ENCODE assay signal across 17 cellular contexts in the genomic region with DNA sequence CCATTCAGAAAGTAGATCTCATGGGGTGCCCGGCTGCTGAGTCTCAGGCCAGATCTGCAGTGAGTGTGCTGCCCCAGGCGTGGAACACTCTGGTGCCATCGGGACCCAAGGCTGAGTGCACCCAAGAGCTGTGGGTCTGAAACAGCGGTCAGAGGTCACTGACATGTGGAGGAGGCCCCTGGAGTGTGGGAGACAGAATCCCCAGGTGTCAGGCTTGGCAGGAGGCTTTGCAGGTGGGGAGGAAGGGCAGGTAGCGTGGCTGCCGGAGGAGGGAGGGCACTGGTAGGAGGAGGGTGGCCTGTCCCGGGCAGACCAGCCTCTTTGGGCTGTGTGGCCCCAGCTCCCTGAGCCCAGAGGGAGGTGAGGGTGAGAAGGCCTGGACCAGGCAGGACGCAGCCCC. TPM values are rescaled to one million over a fixed set of nuclear protein-coding genes. Genes with fewer than 3 reads are reported as not detected.
DNase-seq lines count a peak whose midpoint lies in the region; ATAC-seq, FAIRE-seq and TF ChIP-seq lines count a peak whose summit lies in the region.
"Had no signal": no experiment of that assay in that cellular context is flagged by ENCODE, and none has a peak within 500 bp of the region (broad histone marks: within the 10 kb centered on the region; RNA-seq: fewer than 3 reads in every experiment).

No MANE protein-coding gene starts in this region.

- H3K36me3 Mint-ChIP-seq in nephron progenitor cell (ENCODE audit: low read depth): no peaks in the 10 kb centered on the region
- H3K36me3 Mint-ChIP-seq: CD4-positive, CD25-positive, alpha-beta regulatory T cell had no signal

- no peak overlapping the region for H3K9ac ChIP-seq in HepG2 (ENCODE audit: insufficient read depth, low read depth, low read length)
- H3K9ac ChIP-seq: BLaER1 treated with 17β-estradiol and CSF1 and Interleukin-3, amounts not matched to agents 10 nM and 100 nM had no signal

- H3K4me1 Mint-ChIP-seq in nephron progenitor cell: peaks cover 30% of the 10 kb centered on the region
- H3K4me1 Mint-ChIP-seq: CD4-positive, CD25-positive, alpha-beta regulatory T cell had no signal

- in situ Hi-C loops in HepG2 (cut with HindIII; ENCODE audit: extremely low pct_ligation_motif_present, low pct_unique_long_range_greater_than_20kb): no loop called here

- no peaks in the 10 kb centered on the region for H4K20me1 ChIP-seq in HepG2 (ENCODE audit: insufficient read depth, low read length)
- H4K20me1 ChIP-seq: BLaER1 treated with 17β-estradiol and CSF1 and Interleukin-3, amounts not matched to agents 10 nM and 100 nM had no signal

- H3K27ac ChIP-seq in RWPE2 (ENCODE audit: poor library complexity, severe bottlenecking): no peak overlapping the region
- H3K27ac ChIP-seq in HepG2 (ENCODE audit: extremely low read length, insufficient read depth, low read length): no peak overlapping the region
- H3K27ac ChIP-seq: BLaER1 treated with 17β-estradiol and CSF1 and Interleukin-3, amounts not matched to agents 10 nM and 100 nM had no signal

- no peaks in the 10 kb centered on the region for H3K79me2 ChIP-seq in HepG2 (ENCODE audit: insufficient read depth, low read length)

- BruUV-seq in HepG2 (replicated peaks; lab: Mats Ljungman, UMichigan): no TSS peak

- TF ChIP-seq RAD21 in HepG2 (CRISPR knock-in tag; IDR thresholded peaks at IDR 0.05): no peak

- WGBS in HepG2 (ENCODE audit: low lambda C conversion rate): 89% methylated on average over 4 of the region's 8 CpGs

- no peaks in the 10 kb centered on the region for H3K9me3 ChIP-seq in RWPE2 (ENCODE audit: severe bottlenecking)
- H3K9me3 ChIP-seq in HepG2 (ENCODE audit: low read length): no peaks in the 10 kb centered on the region
- H3K9me3 ChIP-seq: BLaER1 treated with 17β-estradiol and CSF1 and Interleukin-3, amounts not matched to agents 10 nM and 100 nM had no signal

- POLR2A ChIA-PET in HepG2 (lab: Yijun Ruan, JAX): no interaction called here

- no peak for TF ChIP-seq POLR2A in HepG2 (IDR thresholded peaks at IDR 0.05; ENCODE audit: insufficient read depth in 1 of 2, low read depth in 2 of 2, low read length in 2 of 2)

- H3K36me3 ChIP-seq in RWPE2 (ENCODE audit: low read depth) (no peaks in the 10 kb centered on the region), HepG2 (replicated peaks in 1 of 2; ENCODE audit: control insufficient read depth in 1 of 2, insufficient read depth in 2 of 2, low read length in 2 of 2) (no peaks in the 10 kb centered on the region)
- H3K36me3 ChIP-seq: BLaER1 treated with 17β-estradiol and CSF1 and Interleukin-3, amounts not matched to agents 10 nM and 100 nM had no signal

- DNase-seq in RWPE2 (ENCODE audit: low spot score) (no peak), HepG2 (ENCODE audit: low spot score) (no peak), nephron progenitor cell (no peak), ureter (ENCODE audit: low spot score) (peak; percentile 10), NCI-H146 treated with DMSO at 0.1 percent for 48 hours (lab: John Stamatoyannopoulos, UW; ENCODE audit: unreplicated experiment) (no peak), NCI-H82 treated with DMSO at 0.1 percent for 48 hours (lab: John Stamatoyannopoulos, UW; ENCODE audit: unreplicated experiment) (no peak)
- DNase-seq: ACHN; CD4-positive, CD25-positive, alpha-beta regulatory T cell; DMS53; GF-D8; HCEC 1CT; HFFc6; IMR-90 had no signal

- FAIRE-seq in HepG2 (lab: Jason Lieb, UNC): no peak

- no peak overlapping the region for H3K4me2 ChIP-seq in HepG2 (ENCODE audit: low read depth, low read length)
- H3K4me2 ChIP-seq: BLaER1 treated with 17β-estradiol and CSF1 and Interleukin-3, amounts not matched to agents 10 nM and 100 nM had no signal

- TF ChIP-seq EP300 in HepG2 (IDR thresholded peaks at IDR 0.05; ENCODE audit: low read depth in 2 of 2, low read length in 2 of 2) (no peak), HepG2 (CRISPR knock-in tag; IDR thresholded peaks at IDR 0.05; ENCODE audit: borderline replicate concordance) (no peak)

- H3K4me3 ChIP-seq in RWPE2 (ENCODE audit: severe bottlenecking) (no peak overlapping the region), HepG2 (replicated peaks in 1 of 3; ENCODE audit: insufficient read depth in 1 of 3, low read depth in 2 of 3, low read length in 3 of 3) (no peak overlapping the region)
- H3K4me3 ChIP-seq: BLaER1 treated with 17β-estradiol and CSF1 and Interleukin-3, amounts not matched to agents 10 nM and 100 nM had no signal

- H3K27me3 ChIP-seq in RWPE2 (ENCODE audit: insufficient read depth, poor library complexity, severe bottlenecking) (peaks cover 15% of the 10 kb centered on the region), HepG2 (ENCODE audit: control insufficient read depth in 1 of 2, insufficient read depth in 2 of 2, low read length in 2 of 2) (no peaks in the 10 kb centered on the region)

- CTCF ChIA-PET in HepG2 (lab: Yijun Ruan, JAX; ENCODE audit: low intra/inter-chr PET ratio, low total read pairs): no interaction called here

- H2AFZ ChIP-seq in HepG2 (ENCODE audit: low read length): no peak overlapping the region

- H3K27ac Mint-ChIP-seq in nephron progenitor cell: peak overlapping the region; percentile 74
- H3K27ac Mint-ChIP-seq: CD4-positive, CD25-positive, alpha-beta regulatory T cell; HFFc6 had no signal

- H3K9me3 Mint-ChIP-seq in nephron progenitor cell: no peaks in the 10 kb centered on the region
- H3K9me3 Mint-ChIP-seq: HFFc6 had no signal

- H3K4me1 ChIP-seq in RWPE2 (ENCODE audit: insufficient read depth, poor library complexity, severe bottlenecking) (no peaks in the 10 kb centered on the region), HepG2 (ENCODE audit: insufficient read depth, low read length) (peaks cover 47% of the 10 kb centered on the region)

- no peak overlapping the region for H3K4me3 Mint-ChIP-seq in nephron progenitor cell
- H3K4me3 Mint-ChIP-seq: CD4-positive, CD25-positive, alpha-beta regulatory T cell; HFFc6 had no signal

- peaks cover 16% of the 10 kb centered on the region for H3K27me3 Mint-ChIP-seq in nephron progenitor cell (ENCODE audit: low read depth, poor library complexity)

- TF ChIP-seq CTCF in RWPE2 (IDR thresholded peaks at IDR 0.05; ENCODE audit: poor library complexity, severe bottlenecking) (no peak), HepG2 (CRISPR knock-in tag; IDR thresholded peaks at IDR 0.05) (no peak), nephron progenitor cell (IDR thresholded peaks at IDR 0.05) (no peak)

- ATAC-seq in RWPE2 (ENCODE audit: low read depth): peak; percentile 15; the same call in 1 of the 3 replicates
- no peak for ATAC-seq in HepG2
- no peak for ATAC-seq in GM21515 (IDR thresholded peaks at IDR 0.05; ENCODE audit: unreplicated experiment)

- intact Hi-C loops in HepG2 (cut with micrococcal nuclease; ENCODE audit: unreplicated experiment): no loop called here

RNA-seq across cellular contexts. Expression of a gene that starts 31.7 kb away (rescaled TPM):
- total RNA-seq in HepG2 (2016; rRNA removed; fragmentation: Illumina TruSeq; extraction: Trizol) (not detected in 2 replicates), ureter (not detected)
- not detected in 2 replicates for total RNA-seq in HepG2 (2016; cell fraction: cytosol; rRNA removed; fragmentation: Illumina TruSeq; extraction: Trizol; ENCODE audit: low read depth)
- total RNA-seq in HepG2 (2016; cell fraction: insoluble cytoplasmic fraction; rRNA removed; fragmentation: Illumina TruSeq; extraction: Trizol): not detected in 2 replicates
- not detected in 2 replicates for total RNA-seq in HepG2 (2016; cell fraction: membrane; rRNA removed; fragmentation: Illumina TruSeq; extraction: Trizol)
- not detected in 2 replicates for total RNA-seq in HepG2 (2016; cell fraction: nucleus; rRNA removed; fragmentation: Illumina TruSeq; extraction: Trizol)
- polyA plus RNA-seq in HepG2 (2011; rRNA removed): not detected in 2 replicates
- polyA plus RNA-seq in HepG2 (2011; cell fraction: cytosol; rRNA removed): 0.15 TPM in 1 of 2 replicates, not detected in the other
- 0.35 and 0.43 TPM in 2 replicates for polyA plus RNA-seq in HepG2 (2011; cell fraction: nucleus; rRNA removed)
- not detected in 2 replicates for polyA plus RNA-seq in HepG2 (2012)
- polyA plus RNA-seq in HepG2 (2016; cell fraction: cytosol; fragmentation: Illumina TruSeq; extraction: Trizol; ENCODE audit: low read depth): not detected in 2 replicates
- polyA plus RNA-seq in HepG2 (2016; cell fraction: insoluble cytoplasmic fraction; fragmentation: Illumina TruSeq; extraction: Trizol; ENCODE audit: low read depth): not detected in 2 replicates
- polyA plus RNA-seq in HepG2 (2016; cell fraction: membrane; fragmentation: Illumina TruSeq; extraction: Trizol; ENCODE audit: low read depth): not detected in 2 replicates
- not detected in 2 replicates for polyA plus RNA-seq in HepG2 (2016; cell fraction: nucleus; fragmentation: Illumina TruSeq; extraction: Trizol; ENCODE audit: insufficient read depth, low read depth)
- polyA minus RNA-seq in HepG2 (2011; rRNA and poly(A)+ RNA removed; ENCODE audit: low replicate concordance): not detected in 2 replicates
- polyA minus RNA-seq in HepG2 (2011; cell fraction: cytosol; rRNA and poly(A)+ RNA removed): not detected in 2 replicates
- polyA minus RNA-seq in HepG2 (2011; cell fraction: nucleus; rRNA and poly(A)+ RNA removed): not detected in 2 replicates
- total RNA-seq: A172; CD4-positive, CD25-positive, alpha-beta regulatory T cell; H4; HFFc6; IMR-90 had no signal
- polyA plus RNA-seq: CD4-positive, CD25-positive, alpha-beta regulatory T cell; IMR-90 had no signal

RNA-seq across cellular contexts. Expression of a gene that starts 35.7 kb away (rescaled TPM):
- total RNA-seq in HepG2 (2016; rRNA removed; fragmentation: Illumina TruSeq; extraction: Trizol) (not detected in 2 replicates), ureter (not detected)
- total RNA-seq in HepG2 (2016; cell fraction: cytosol; rRNA removed; fragmentation: Illumina TruSeq; extraction: Trizol; ENCODE audit: low read depth): not detected in 2 replicates
- not detected in 2 replicates for total RNA-seq in HepG2 (2016; cell fraction: insoluble cytoplasmic fraction; rRNA removed; fragmentation: Illumina TruSeq; extraction: Trizol)
- total RNA-seq in HepG2 (2016; cell fraction: membrane; rRNA removed; fragmentation: Illumina TruSeq; extraction: Trizol): not detected in 2 replicates
- total RNA-seq in HepG2 (2016; cell fraction: nucleus; rRNA removed; fragmentation: Illumina TruSeq; extraction: Trizol): not detected in 2 replicates
- polyA plus RNA-seq in HepG2 (2011; rRNA removed): not detected in 2 replicates
- polyA plus RNA-seq in HepG2 (2011; cell fraction: cytosol; rRNA removed): not detected in 2 replicates
- polyA plus RNA-seq in HepG2 (2011; cell fraction: nucleus; rRNA removed): not detected in 2 replicates
- not detected in 2 replicates for polyA plus RNA-seq in HepG2 (2012)
- not detected in 2 replicates for polyA plus RNA-seq in HepG2 (2016; cell fraction: cytosol; fragmentation: Illumina TruSeq; extraction: Trizol; ENCODE audit: low read depth)
- not detected in 2 replicates for polyA plus RNA-seq in HepG2 (2016; cell fraction: insoluble cytoplasmic fraction; fragmentation: Illumina TruSeq; extraction: Trizol; ENCODE audit: low read depth)
- not detected in 2 replicates for polyA plus RNA-seq in HepG2 (2016; cell fraction: membrane; fragmentation: Illumina TruSeq; extraction: Trizol; ENCODE audit: low read depth)
- not detected in 2 replicates for polyA plus RNA-seq in HepG2 (2016; cell fraction: nucleus; fragmentation: Illumina TruSeq; extraction: Trizol; ENCODE audit: insufficient read depth, low read depth)
- not detected in 2 replicates for polyA minus RNA-seq in HepG2 (2011; rRNA and poly(A)+ RNA removed; ENCODE audit: low replicate concordance)
- polyA minus RNA-seq in HepG2 (2011; cell fraction: cytosol; rRNA and poly(A)+ RNA removed): not detected in 2 replicates
- not detected in 2 replicates for polyA minus RNA-seq in HepG2 (2011; cell fraction: nucleus; rRNA and poly(A)+ RNA removed)
- total RNA-seq: A172; CD4-positive, CD25-positive, alpha-beta regulatory T cell; H4; HFFc6; IMR-90 had no signal
- polyA plus RNA-seq: CD4-positive, CD25-positive, alpha-beta regulatory T cell; IMR-90 had no signal

RNA-seq across cellular contexts. Expression of a gene that starts 43.4 kb away (rescaled TPM):
- total RNA-seq in HepG2 (2016; rRNA removed; fragmentation: Illumina TruSeq; extraction: Trizol) (not detected in 2 replicates), ureter (not detected)
- total RNA-seq in HepG2 (2016; cell fraction: cytosol; rRNA removed; fragmentation: Illumina TruSeq; extraction: Trizol; ENCODE audit: low read depth): not detected in 2 replicates
- not detected in 2 replicates for total RNA-seq in HepG2 (2016; cell fraction: insoluble cytoplasmic fraction; rRNA removed; fragmentation: Illumina TruSeq; extraction: Trizol)
- total RNA-seq in HepG2 (2016; cell fraction: membrane; rRNA removed; fragmentation: Illumina TruSeq; extraction: Trizol): not detected in 2 replicates
- total RNA-seq in HepG2 (2016; cell fraction: nucleus; rRNA removed; fragmentation: Illumina TruSeq; extraction: Trizol): not detected in 2 replicates
- polyA plus RNA-seq in HepG2 (2011; rRNA removed): not detected in 2 replicates
- polyA plus RNA-seq in HepG2 (2011; cell fraction: cytosol; rRNA removed): not detected in 2 replicates
- polyA plus RNA-seq in HepG2 (2011; cell fraction: nucleus; rRNA removed): 0.16 TPM in 1 of 2 replicates, not detected in the other
- not detected in 2 replicates for polyA plus RNA-seq in HepG2 (2012)
- polyA plus RNA-seq in HepG2 (2016; cell fraction: cytosol; fragmentation: Illumina TruSeq; extraction: Trizol; ENCODE audit: low read depth): not detected in 2 replicates
- not detected in 2 replicates for polyA plus RNA-seq in HepG2 (2016; cell fraction: insoluble cytoplasmic fraction; fragmentation: Illumina TruSeq; extraction: Trizol; ENCODE audit: low read depth)
- polyA plus RNA-seq in HepG2 (2016; cell fraction: membrane; fragmentation: Illumina TruSeq; extraction: Trizol; ENCODE audit: low read depth): not detected in 2 replicates
- polyA plus RNA-seq in HepG2 (2016; cell fraction: nucleus; fragmentation: Illumina TruSeq; extraction: Trizol; ENCODE audit: insufficient read depth, low read depth): not detected in 2 replicates
- not detected in 2 replicates for polyA minus RNA-seq in HepG2 (2011; rRNA and poly(A)+ RNA removed; ENCODE audit: low replicate concordance)
- polyA minus RNA-seq in HepG2 (2011; cell fraction: cytosol; rRNA and poly(A)+ RNA removed): not detected in 2 replicates
- not detected in 2 replicates for polyA minus RNA-seq in HepG2 (2011; cell fraction: nucleus; rRNA and poly(A)+ RNA removed)
- total RNA-seq: A172; CD4-positive, CD25-positive, alpha-beta regulatory T cell; H4; HFFc6; IMR-90 had no signal
- polyA plus RNA-seq: CD4-positive, CD25-positive, alpha-beta regulatory T cell; IMR-90 had no signal

RNA-seq across cellular contexts. Expression of a gene that starts 57.0 kb away (rescaled TPM):
- not detected in 2 replicates for total RNA-seq in HepG2 (2016; rRNA removed; fragmentation: Illumina TruSeq; extraction: Trizol)
- not detected in 2 replicates for total RNA-seq in HepG2 (2016; cell fraction: cytosol; rRNA removed; fragmentation: Illumina TruSeq; extraction: Trizol; ENCODE audit: low read depth)
- total RNA-seq in HepG2 (2016; cell fraction: insoluble cytoplasmic fraction; rRNA removed; fragmentation: Illumina TruSeq; extraction: Trizol): not detected in 2 replicates
- total RNA-seq in HepG2 (2016; cell fraction: membrane; rRNA removed; fragmentation: Illumina TruSeq; extraction: Trizol): not detected in 2 replicates
- not detected in 2 replicates for total RNA-seq in HepG2 (2016; cell fraction: nucleus; rRNA removed; fragmentation: Illumina TruSeq; extraction: Trizol)
- polyA plus RNA-seq in HepG2 (2011; rRNA removed): not detected in 2 replicates
- polyA plus RNA-seq in HepG2 (2011; cell fraction: cytosol; rRNA removed): not detected in 2 replicates
- polyA plus RNA-seq in HepG2 (2011; cell fraction: nucleus; rRNA removed): not detected in 2 replicates
- polyA plus RNA-seq in HepG2 (2012): not detected in 2 replicates
- not detected in 2 replicates for polyA plus RNA-seq in HepG2 (2016; cell fraction: cytosol; fragmentation: Illumina TruSeq; extraction: Trizol; ENCODE audit: low read depth)
- polyA plus RNA-seq in HepG2 (2016; cell fraction: insoluble cytoplasmic fraction; fragmentation: Illumina TruSeq; extraction: Trizol; ENCODE audit: low read depth): not detected in 2 replicates
- polyA plus RNA-seq in HepG2 (2016; cell fraction: membrane; fragmentation: Illumina TruSeq; extraction: Trizol; ENCODE audit: low read depth): not detected in 2 replicates
- not detected in 2 replicates for polyA plus RNA-seq in HepG2 (2016; cell fraction: nucleus; fragmentation: Illumina TruSeq; extraction: Trizol; ENCODE audit: insufficient read depth, low read depth)
- polyA minus RNA-seq in HepG2 (2011; rRNA and poly(A)+ RNA removed; ENCODE audit: low replicate concordance): not detected in 2 replicates
- not detected in 2 replicates for polyA minus RNA-seq in HepG2 (2011; cell fraction: cytosol; rRNA and poly(A)+ RNA removed)
- not detected in 2 replicates for polyA minus RNA-seq in HepG2 (2011; cell fraction: nucleus; rRNA and poly(A)+ RNA removed)
- total RNA-seq in ureter: not detected
- total RNA-seq: A172; CD4-positive, CD25-positive, alpha-beta regulatory T cell; H4; HFFc6; IMR-90 had no signal
- polyA plus RNA-seq: CD4-positive, CD25-positive, alpha-beta regulatory T cell; IMR-90 had no signal
